In the genomic region with DNA sequence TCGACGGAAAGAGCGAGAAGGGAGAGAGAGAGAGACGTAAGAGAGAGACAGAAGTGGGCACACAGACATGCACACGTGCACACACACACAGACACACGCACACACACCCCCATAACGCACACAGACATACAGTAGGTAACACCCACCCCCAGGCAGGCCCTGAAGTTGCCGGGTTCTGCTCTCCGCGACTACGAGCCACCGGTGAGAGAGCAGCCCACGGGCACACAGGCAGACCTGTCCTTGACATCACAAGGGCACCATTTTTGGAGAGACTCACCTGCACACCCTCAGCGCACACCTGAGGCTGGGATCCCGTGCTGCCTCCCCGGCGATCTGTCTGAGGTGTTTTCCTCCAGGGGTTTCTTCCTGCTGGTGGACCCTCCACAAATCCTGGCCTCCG, we compare ENCODE assay signal across 5 cellular contexts.
"Had no signal": no experiment of that assay in that cellular context is flagged by ENCODE, and none has a peak within 500 bp of the region (broad histone marks: within the 10 kb centered on the region; RNA-seq: fewer than 3 reads in every experiment).

No MANE protein-coding gene starts in this region.

- H3K4me1 Mint-ChIP-seq: GM23338, H9 had no signal

- H3K27ac Mint-ChIP-seq: GM23338, H9 had no signal

- DNase-seq: H9, HCEC 1CT, IMR-90, KBM-7 had no signal

- H3K4me3 Mint-ChIP-seq: GM23338, H9 had no signal

- ATAC-seq: GM23338 had no signal

- H3K4me3 ChIP-seq: GM23338 had no signal
